ENCODE assay signal across 20 cellular contexts in the genomic region with DNA sequence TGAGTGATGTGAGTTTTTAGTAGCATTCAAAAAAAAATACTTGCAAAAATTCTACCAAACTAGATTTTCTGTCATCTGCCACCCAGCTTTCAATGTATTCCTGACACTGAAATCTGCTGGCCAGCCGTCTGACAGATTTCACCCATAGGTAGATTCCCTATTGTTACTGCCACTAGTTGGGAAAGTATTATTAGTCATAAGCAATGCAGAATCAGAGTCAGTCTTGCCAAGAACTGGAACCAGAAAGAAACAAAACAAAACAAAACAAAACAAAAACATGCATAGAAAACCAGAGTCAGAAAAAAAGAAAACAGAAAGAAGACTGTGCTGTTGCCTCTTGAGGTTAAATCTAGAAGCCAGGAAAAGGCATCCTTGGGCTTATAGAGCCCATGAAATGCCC.
DNase-seq lines count a peak whose midpoint lies in the region; ATAC-seq and TF ChIP-seq lines count a peak whose summit lies in the region.
"Had no signal": no experiment of that assay in that cellular context is flagged by ENCODE, and none has a peak within 500 bp of the region (broad histone marks: within the 10 kb centered on the region; RNA-seq: fewer than 3 reads in every experiment).

No MANE protein-coding gene starts in this region.

- no peaks in the 10 kb centered on the region for H3K79me2 ChIP-seq in mammary epithelial cell (ENCODE audit: insufficient read depth, low read length)

- peaks cover 77% of the 10 kb centered on the region for H3K27me3 Mint-ChIP-seq in MCF 10A (ENCODE audit: insufficient read depth, unreplicated experiment)
- H3K27me3 Mint-ChIP-seq: CD8-positive, alpha-beta memory T cell had no signal

- no peaks in the 10 kb centered on the region for H3K27me3 ChIP-seq in breast epithelium
- peaks cover 3% of the 10 kb centered on the region for H3K27me3 ChIP-seq in mammary epithelial cell (ENCODE audit: insufficient read depth, low read length)
- H3K27me3 ChIP-seq: BLaER1 treated with 17β-estradiol and CSF1 and Interleukin-3, amounts not matched to agents 10 nM and 100 nM had no signal

- H3K4me1 ChIP-seq in breast epithelium: no peaks in the 10 kb centered on the region
- H3K4me1 ChIP-seq in mammary epithelial cell (ENCODE audit: insufficient read depth, low read length): no peaks in the 10 kb centered on the region

- no peak overlapping the region for H2AFZ ChIP-seq in mammary epithelial cell (ENCODE audit: low read depth, low read length)

- intact Hi-C loops in MCF 10A (cut with micrococcal nuclease): no loop called here
- intact Hi-C loops in breast epithelium (cut with DNase I; ENCODE audit: low total_unique reads): no loop called here
- intact Hi-C loops in mammary epithelial cell (cut with micrococcal nuclease): no loop called here
- intact Hi-C loops in posterior cingulate gyrus (cut with DNase I): no loop called here

- no peaks in the 10 kb centered on the region for H4K20me1 ChIP-seq in mammary epithelial cell (ENCODE audit: insufficient read depth, low read length)
- H4K20me1 ChIP-seq: BLaER1 treated with 17β-estradiol and CSF1 and Interleukin-3, amounts not matched to agents 10 nM and 100 nM had no signal

- H3K9me3 ChIP-seq in breast epithelium (no peaks in the 10 kb centered on the region), mammary epithelial cell (replicated peaks; ENCODE audit: insufficient read depth, low read length) (no peaks in the 10 kb centered on the region)
- H3K9me3 ChIP-seq: BLaER1 treated with 17β-estradiol and CSF1 and Interleukin-3, amounts not matched to agents 10 nM and 100 nM had no signal

- no peak overlapping the region for H3K9ac ChIP-seq in mammary epithelial cell (ENCODE audit: insufficient read depth, low read length)
- H3K9ac ChIP-seq: BLaER1 treated with 17β-estradiol and CSF1 and Interleukin-3, amounts not matched to agents 10 nM and 100 nM had no signal

- ATAC-seq in HG03196 (IDR thresholded peaks at IDR 0.05; ENCODE audit: unreplicated experiment): no peak
- ATAC-seq: GM12878 had no signal

- CTCF ChIA-PET in MCF 10A (lab: Yijun Ruan, JAX): no interaction called here
- CTCF ChIA-PET in mammary epithelial cell (lab: Charles Lee; ENCODE audit: low non-redundant PET): no interaction called here

- POLR2A ChIA-PET in MCF 10A (lab: Yijun Ruan, JAX): no interaction called here

- H3K4me2 ChIP-seq in mammary epithelial cell (ENCODE audit: insufficient read depth, low read depth, low read length): no peak overlapping the region
- H3K4me2 ChIP-seq: BLaER1 treated with 17β-estradiol and CSF1 and Interleukin-3, amounts not matched to agents 10 nM and 100 nM had no signal

- in situ Hi-C loops in mammary epithelial cell (cut with MboI; ENCODE audit: low sequenced_read_pairs in 2 of 2): no loop called here

- TF ChIP-seq POLR2A in breast epithelium (IDR thresholded peaks at IDR 0.05): no peak

- H3K4me3 Mint-ChIP-seq in MCF 10A (ENCODE audit: unreplicated experiment): no peak overlapping the region
- H3K4me3 Mint-ChIP-seq: CD8-positive, alpha-beta memory T cell; HFFc6 had no signal

- H3K27ac ChIP-seq in breast epithelium: no peak overlapping the region
- H3K27ac ChIP-seq in mammary epithelial cell (ENCODE audit: insufficient read depth, low read depth, low read length): no peak overlapping the region
- H3K27ac ChIP-seq: BLaER1 treated with 17β-estradiol and CSF1 and Interleukin-3, amounts not matched to agents 10 nM and 100 nM had no signal

- BruUV-seq in MCF 10A (replicated peaks; lab: Mats Ljungman, UMichigan) (no TSS peak), mammary epithelial cell (replicated peaks; lab: Mats Ljungman, UMichigan) (no TSS peak)

- H3K36me3 ChIP-seq in breast epithelium (no peaks in the 10 kb centered on the region), mammary epithelial cell (ENCODE audit: insufficient read depth, low read length) (no peaks in the 10 kb centered on the region)
- H3K36me3 ChIP-seq: BLaER1 treated with 17β-estradiol and CSF1 and Interleukin-3, amounts not matched to agents 10 nM and 100 nM had no signal

- no peaks in the 10 kb centered on the region for H3K9me3 Mint-ChIP-seq in MCF 10A (ENCODE audit: unreplicated experiment)
- H3K9me3 Mint-ChIP-seq: HFFc6 had no signal

- H3K4me3 ChIP-seq in breast epithelium (no peak overlapping the region), mammary epithelial cell (replicated peaks in 1 of 3; ENCODE audit: insufficient read depth in 1 of 3, low read depth in 2 of 3, low read length in 3 of 3) (no peak overlapping the region), fibroblast of villous mesenchyme (ENCODE audit: low read depth, low read length) (no peak overlapping the region)
- H3K4me3 ChIP-seq: BLaER1 treated with 17β-estradiol and CSF1 and Interleukin-3, amounts not matched to agents 10 nM and 100 nM; GM12878 had no signal

- TF ChIP-seq CTCF in MCF 10A (IDR thresholded peaks at IDR 0.05; ENCODE audit: unreplicated experiment) (no peak), breast epithelium (IDR thresholded peaks at IDR 0.05) (no peak), mammary epithelial cell (conservative IDR thresholded peaks at IDR 0.05 in 1 of 2, IDR thresholded peaks at IDR 0.05 in 1 of 2; ENCODE audit: extremely low read depth in 1 of 2, insufficient read depth in 1 of 2, low read depth in 1 of 2, low read length in 2 of 2) (no peak), fibroblast of villous mesenchyme (IDR thresholded peaks at IDR 0.05; ENCODE audit: insufficient read depth, low read depth, low read length) (no peak)

- H3K4me1 Mint-ChIP-seq in MCF 10A (ENCODE audit: insufficient read depth, unreplicated experiment): no peaks in the 10 kb centered on the region
- H3K4me1 Mint-ChIP-seq: CD8-positive, alpha-beta memory T cell had no signal

- H3K36me3 Mint-ChIP-seq in MCF 10A (ENCODE audit: insufficient read depth, unreplicated experiment): no peaks in the 10 kb centered on the region
- H3K36me3 Mint-ChIP-seq: CD8-positive, alpha-beta memory T cell had no signal

- no peak overlapping the region for H3K27ac Mint-ChIP-seq in MCF 10A (ENCODE audit: low read depth, unreplicated experiment)
- H3K27ac Mint-ChIP-seq: CD8-positive, alpha-beta memory T cell; HFFc6 had no signal

- WGBS in mammary epithelial cell (ENCODE audit: low coverage, missing lambda C conversion rate): 91% methylated on average over 1 of the region's 1 CpG

- dilution Hi-C loops in mammary epithelial cell (cut with HindIII; ENCODE audit: low sequenced_read_pairs): no loop called here

- DNase-seq in MCF 10A (ENCODE audit: unreplicated experiment): peak; percentile 14
- DNase-seq in breast epithelium (ENCODE audit: low spot score in 2 of 2): no peak
- DNase-seq in mammary epithelial cell: peak; percentile 29
- peak; percentile 31 for DNase-seq in fibroblast of villous mesenchyme (ENCODE audit: low read depth)
- no peak for DNase-seq in SW 1271 (lab: John Stamatoyannopoulos, UW)
- DNase-seq in Ammon's horn (ENCODE audit: low spot score): no peak
- DNase-seq in posterior cingulate gyrus: no peak
- DNase-seq: 8988T; CD8-positive, alpha-beta memory T cell; DMS79 treated with DMSO at 0.1 percent for 48 hours; HFFc6; IMR-90; Karpas-422; NCI-H1930; NCI-H446; NCI-H69; RPMI8226 had no signal

Comparison
In these comparisons a context has a peak if more than half of its experiments do, and no peak if none do; other contexts are left out.
1. DNase-seq: peak in MCF 10A (single experiment), mammary epithelial cell (single experiment) and fibroblast of villous mesenchyme (single experiment); none in breast epithelium (0 of 2), SW 1271 (0 of 2), Ammon's horn (single experiment) and posterior cingulate gyrus (0 of 10).